Comparison of ENCODE assay signal across 8 cellular contexts in genomic region chr15:65869127-65869953, GRCh38. TPM values are rescaled to one million over a fixed set of nuclear protein-coding genes. Genes with fewer than 3 reads are reported as not detected.
DNase-seq lines count a peak whose midpoint lies in the region; ATAC-seq and TF ChIP-seq lines count a peak whose summit lies in the region.

Gene RAB11A (plus strand): TSS chr15:65869491. CDS start chr15:65869586, 95 bp downstream.

- WGBS in thymus, result under 1% methylated on average over 62 of the region's 62 CpGs

- TF ChIP-seq CTCF in GM12864 (IDR thresholded peaks at IDR 0.05; ENCODE audit: low read depth, low read length, missing control alignments) (peak; percentile 47), glutamatergic neuron (IDR thresholded peaks at IDR 0.05; ENCODE audit: partially characterized antibody, unreplicated experiment) (peak; percentile 14), osteocyte (IDR thresholded peaks at IDR 0.05) (peak; percentile 52)

- H3K4me3 ChIP-seq in GM12864 (ENCODE audit: low read depth, low read length) (peak within 1 kb of the TSS; percentile 72), thymus (ENCODE audit: low read length) (peak within 1 kb of the TSS; percentile 97)

- no peaks in the 10 kb centered on the region for H3K4me1 ChIP-seq in thymus (ENCODE audit: control insufficient read depth, insufficient read depth, low read length)

- peak within 1 kb of the TSS; percentile 97 for H3K27ac Mint-ChIP-seq in activated naive CD8-positive, alpha-beta T cell
- H3K27ac Mint-ChIP-seq in glutamatergic neuron (ENCODE audit: unreplicated experiment), result peak within 1 kb of the TSS; percentile 96
- H3K27ac Mint-ChIP-seq in osteocyte (ENCODE audit: unreplicated experiment), result peak within 1 kb of the TSS; percentile 95

- H3K27me3 ChIP-seq in thymus (ENCODE audit: control insufficient read depth, insufficient read depth), result no peaks in the 10 kb centered on the region

- H3K36me3 Mint-ChIP-seq in activated naive CD8-positive, alpha-beta T cell, result no peaks in the 10 kb centered on the region
- H3K36me3 Mint-ChIP-seq in glutamatergic neuron (ENCODE audit: unreplicated experiment), result no peaks in the 10 kb centered on the region
- H3K36me3 Mint-ChIP-seq in osteocyte (ENCODE audit: unreplicated experiment), result no peaks in the 10 kb centered on the region

- ATAC-seq in HG02623 (IDR thresholded peaks at IDR 0.05; ENCODE audit: unreplicated experiment), result peak; percentile 81

- DNase-seq in GM12864 (ENCODE audit: low read depth) (peak; percentile 90), NCI-H1092 treated with DMSO at 0.1 percent for 48 hours (lab: John Stamatoyannopoulos, UW) (peak; percentile 91), SKM-1 (lab: John Stamatoyannopoulos, UW; ENCODE audit: unreplicated experiment) (peak; percentile 94), glutamatergic neuron (peak; percentile 94), osteocyte (ENCODE audit: extremely low spot score, unreplicated experiment) (peak; percentile 98)

- peaks cover 33% of the 10 kb centered on the region for H3K4me1 Mint-ChIP-seq in activated naive CD8-positive, alpha-beta T cell (ENCODE audit: low read depth)
- peaks cover 1% of the 10 kb centered on the region for H3K4me1 Mint-ChIP-seq in glutamatergic neuron (ENCODE audit: low read depth, unreplicated experiment)
- H3K4me1 Mint-ChIP-seq in osteocyte (ENCODE audit: unreplicated experiment), result peaks cover 24% of the 10 kb centered on the region

- no peaks in the 10 kb centered on the region for H3K27me3 Mint-ChIP-seq in activated naive CD8-positive, alpha-beta T cell
- H3K27me3 Mint-ChIP-seq in glutamatergic neuron (ENCODE audit: unreplicated experiment), result peaks cover 18% of the 10 kb centered on the region
- no peaks in the 10 kb centered on the region for H3K27me3 Mint-ChIP-seq in osteocyte (ENCODE audit: unreplicated experiment)

- no peaks in the 10 kb centered on the region for H3K9me3 Mint-ChIP-seq in activated naive CD8-positive, alpha-beta T cell (ENCODE audit: low read depth)
- H3K9me3 Mint-ChIP-seq in glutamatergic neuron (ENCODE audit: unreplicated experiment) (peaks cover 18% of the 10 kb centered on the region), osteocyte (ENCODE audit: unreplicated experiment) (no peaks in the 10 kb centered on the region)

- peak within 1 kb of the TSS; percentile 98 for H3K4me3 Mint-ChIP-seq in activated naive CD8-positive, alpha-beta T cell
- H3K4me3 Mint-ChIP-seq in glutamatergic neuron (ENCODE audit: unreplicated experiment) (peak within 1 kb of the TSS; percentile 99), osteocyte (ENCODE audit: unreplicated experiment) (peak within 1 kb of the TSS; percentile 98)

- no peaks in the 10 kb centered on the region for H3K36me3 ChIP-seq in thymus (ENCODE audit: control insufficient read depth, insufficient read depth)

- H3K27ac ChIP-seq in thymus (ENCODE audit: low read depth), result peak within 1 kb of the TSS; percentile 98

- H3K9me3 ChIP-seq in thymus (ENCODE audit: control insufficient read depth), result no peaks in the 10 kb centered on the region

RNA-seq across cellular contexts. Expression of gene RAB11A, which starts in this region (rescaled TPM):
- total RNA-seq in glutamatergic neuron (ENCODE audit: unreplicated experiment) (197 TPM), osteocyte (317 and 321 TPM in 2 replicates)
- 118 TPM for polyA plus RNA-seq in thymus

Comparison
In these comparisons a context has a peak if more than half of its experiments do, and no peak if none do; other contexts are left out.
1. Peak in every context shown above with its lines: DNase-seq, ATAC-seq, H3K4me3 ChIP-seq and H3K27ac ChIP-seq.